Comparison of ENCODE assay signal across 27 cellular contexts in the genomic region with DNA sequence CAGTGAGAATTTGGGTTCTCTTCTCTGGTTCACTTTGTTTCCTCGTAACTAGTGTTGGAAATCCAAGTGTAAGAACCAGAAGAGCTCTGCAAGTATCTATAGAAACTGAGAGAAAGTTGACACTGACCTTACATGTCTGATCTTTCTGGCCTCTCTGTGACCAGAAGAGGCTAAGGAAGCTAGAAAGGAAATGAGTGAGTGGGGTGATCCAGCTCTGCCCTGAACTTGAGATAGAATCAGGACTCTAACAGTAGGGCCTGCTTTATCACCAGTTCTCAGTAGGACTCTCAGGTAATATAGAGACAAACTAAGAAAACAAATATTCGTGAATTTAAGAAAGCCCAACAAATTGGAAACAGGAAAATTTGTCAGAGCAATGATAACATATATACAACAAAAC.
"Had no signal": no experiment of that assay in that cellular context is flagged by ENCODE, and none has a peak within 500 bp of the region (broad histone marks: within the 10 kb centered on the region; RNA-seq: fewer than 3 reads in every experiment).

No MANE protein-coding gene starts in this region.

- H3K27me3 Mint-ChIP-seq: effector memory CD8-positive, alpha-beta T cell; naive thymus-derived CD8-positive, alpha-beta T cell had no signal

- H3K27me3 ChIP-seq: gastrocnemius medialis, ovary, sigmoid colon, stomach, thyroid gland, vagina had no signal

- H3K36me3 ChIP-seq: gastrocnemius medialis, ovary, sigmoid colon, stomach, thyroid gland, vagina had no signal

- H3K4me1 Mint-ChIP-seq: naive thymus-derived CD8-positive, alpha-beta T cell; nephron progenitor cell; stimulated activated effector memory CD8-positive, alpha-beta T cell treated with anti-CD3 and anti-CD28 coated beads, Interleukin-12 subunit alpha, Interleukin-12 subunit beta, amount 100 ng/mL, for 72 hours had no signal

- H3K27ac ChIP-seq: epithelial cell of prostate, gastrocnemius medialis, ovary, psoas muscle, sigmoid colon, stomach, thyroid gland, vagina had no signal

- H3K4me3 Mint-ChIP-seq: effector memory CD8-positive, alpha-beta T cell; naive thymus-derived CD8-positive, alpha-beta T cell; nephron progenitor cell; stimulated activated effector memory CD8-positive, alpha-beta T cell treated with anti-CD3 and anti-CD28 coated beads, Interleukin-12 subunit alpha, Interleukin-12 subunit beta, amount 100 ng/mL, for 72 hours had no signal

- H3K9me3 ChIP-seq: gastrocnemius medialis, ovary, sigmoid colon, thyroid gland, vagina had no signal

- H3K4me1 ChIP-seq: gastrocnemius medialis, psoas muscle, sigmoid colon, stomach, thyroid gland, vagina had no signal

- DNase-seq: cortex of kidney; effector memory CD8-positive, alpha-beta T cell; foreskin fibroblast; gastrocnemius medialis; head of caudate nucleus; left ventricle myocardium superior; mesenchymal stem cell; midbrain; naive thymus-derived CD8-positive, alpha-beta T cell; nephron progenitor cell; occipital lobe; ovary; posterior cingulate gyrus; psoas muscle; right cardiac atrium; sigmoid colon; stimulated activated CD4-positive, alpha-beta T cell treated with anti-CD3 and anti-CD28 coated beads, Interleukin-2, amount 100 ng/mL, for 24 hours; stimulated activated CD4-positive, alpha-beta T cell treated with anti-CD3 and anti-CD28 coated beads, Interleukin-4, amount 100 ng/mL, for 24 hours; stimulated activated naive CD4-positive, alpha-beta T cell treated with Interleukin-2 at 50 U/mL for 16 hours; stomach; thyroid gland; trophoblast cell had no signal

- H3K9me3 Mint-ChIP-seq: nephron progenitor cell had no signal

- H3K4me3 ChIP-seq: gastrocnemius medialis, lung, ovary, psoas muscle, sigmoid colon, stomach, thyroid gland, vagina had no signal

- H3K27ac Mint-ChIP-seq: effector memory CD8-positive, alpha-beta T cell; naive thymus-derived CD8-positive, alpha-beta T cell; nephron progenitor cell; stimulated activated effector memory CD8-positive, alpha-beta T cell treated with anti-CD3 and anti-CD28 coated beads, Interleukin-12 subunit alpha, Interleukin-12 subunit beta, amount 100 ng/mL, for 72 hours had no signal

- ATAC-seq: effector memory CD8-positive, alpha-beta T cell; esophagus mucosa; gastrocnemius medialis; left ventricle myocardium superior; naive thymus-derived CD8-positive, alpha-beta T cell; psoas muscle; right cardiac atrium; stimulated activated effector memory CD8-positive, alpha-beta T cell treated with anti-CD3 and anti-CD28 coated beads, Interleukin-12 subunit alpha, Interleukin-12 subunit beta, amount 100 ng/mL, for 72 hours had no signal

- H3K36me3 Mint-ChIP-seq: naive thymus-derived CD8-positive, alpha-beta T cell; stimulated activated effector memory CD8-positive, alpha-beta T cell treated with anti-CD3 and anti-CD28 coated beads, Interleukin-12 subunit alpha, Interleukin-12 subunit beta, amount 100 ng/mL, for 72 hours had no signal
